ENCODE assay signal across 11 cellular contexts in the genomic region with DNA sequence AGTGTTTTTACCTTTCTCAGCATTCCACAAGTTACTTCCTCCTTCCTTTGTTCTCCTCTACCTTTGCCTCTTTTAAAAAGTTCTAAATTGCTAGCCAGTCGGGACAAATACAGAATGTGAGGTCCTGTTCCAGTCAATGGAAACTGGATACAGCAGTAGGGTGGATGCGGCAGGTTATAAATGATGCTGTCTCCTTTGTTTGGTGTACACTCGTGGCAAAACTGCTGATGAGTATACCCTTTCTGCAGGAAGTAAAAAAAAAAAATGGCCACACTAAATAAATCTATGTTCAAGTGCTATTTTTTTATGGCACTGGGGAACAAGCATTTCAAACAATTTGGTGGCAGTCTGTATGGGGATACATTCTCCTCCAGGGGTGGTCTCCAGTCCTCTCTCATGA. TPM values are rescaled to one million over a fixed set of nuclear protein-coding genes. Genes with fewer than 3 reads are reported as not detected.
A peak's percentile ranks its signal among the peaks of the same experiment; 100 is the strongest.
DNase-seq lines count a peak whose midpoint lies in the region; ATAC-seq and TF ChIP-seq lines count a peak whose summit lies in the region.
"Had no signal": no experiment of that assay in that cellular context is flagged by ENCODE, and none has a peak within 500 bp of the region (broad histone marks: within the 10 kb centered on the region; RNA-seq: fewer than 3 reads in every experiment).

No MANE protein-coding gene starts in this region.

- H3K27me3 Mint-ChIP-seq in H9 (ENCODE audit: low read depth): no peaks in the 10 kb centered on the region; the same call in 1 of the 2 replicates
- H3K27me3 Mint-ChIP-seq: effector memory CD8-positive, alpha-beta T cell had no signal

- peaks cover 3 to 23% (median 3%) of the 10 kb centered on the region in 3 experiments; a peak in 6 of 7 replicates for H3K36me3 Mint-ChIP-seq in H9 (ENCODE audit: insufficient read depth in 1 of 3, low read depth in 3 of 3)

- H3K4me3 ChIP-seq in RWPE2 (ENCODE audit: severe bottlenecking) (no peak overlapping the region), hepatocyte (no peak overlapping the region), stomach smooth muscle (ENCODE audit: low read length in 2 of 2) (peak overlapping the region; percentile 23 to 90)
- H3K4me3 ChIP-seq: adrenal gland had no signal

- H3K36me3 ChIP-seq in RWPE2 (ENCODE audit: low read depth): no peaks in the 10 kb centered on the region
- no peaks in the 10 kb centered on the region for H3K36me3 ChIP-seq in hepatocyte (replicated peaks; ENCODE audit: insufficient read depth, low read depth)
- H3K36me3 ChIP-seq in stomach smooth muscle (ENCODE audit: control insufficient read depth in 2 of 2, insufficient read depth in 2 of 2, low read length in 2 of 2): no peaks in the 10 kb centered on the region
- H3K36me3 ChIP-seq: adrenal gland had no signal

- H2AFZ ChIP-seq in H9 (ENCODE audit: low read length): no peak overlapping the region
- peak overlapping the region; percentile 83 for H2AFZ ChIP-seq in hepatocyte

- no CpG with 5 or more reads among the region's 3 CpGs for WGBS in H9 (ENCODE audit: extremely low coverage, insufficient read length, low lambda C conversion rate)
- WGBS in hepatocyte (ENCODE audit: low lambda C conversion rate, missing lambda C conversion rate): 47% methylated on average over 3 of the region's 3 CpGs

- H3K4me2 ChIP-seq in H9 (ENCODE audit: insufficient read depth, insufficient read length, low read length) (no peak overlapping the region), hepatocyte (peak overlapping the region; percentile 81)

- no peak overlapping the region for H2BK5ac ChIP-seq in H9 (ENCODE audit: insufficient read length, low read length)

- no peak overlapping the region for H3T11ph ChIP-seq in H9 (ENCODE audit: low read length)

- H3K79me2 ChIP-seq in H9 (ENCODE audit: insufficient read depth, low read length) (no peaks in the 10 kb centered on the region), hepatocyte (no peaks in the 10 kb centered on the region)

- H3K27me3 ChIP-seq in H9 (ENCODE audit: insufficient read depth, low read length) (no peaks in the 10 kb centered on the region), RWPE2 (ENCODE audit: insufficient read depth, poor library complexity, severe bottlenecking) (no peaks in the 10 kb centered on the region), hepatocyte (no peaks in the 10 kb centered on the region), stomach smooth muscle (ENCODE audit: control insufficient read depth in 1 of 2, insufficient read depth in 2 of 2, low read length in 2 of 2) (no peaks in the 10 kb centered on the region)
- H3K27me3 ChIP-seq: adrenal gland had no signal

- H3K9me2 ChIP-seq in hepatocyte (replicated peaks; ENCODE audit: insufficient read depth): no peaks in the 10 kb centered on the region

- H3K23ac ChIP-seq in H9 (ENCODE audit: insufficient read length, low read depth, low read length): no peak overlapping the region

- H2BK120ac ChIP-seq in H9 (ENCODE audit: low read depth, low read length, poor library complexity, severe bottlenecking): no peak overlapping the region

- H3K4me1 Mint-ChIP-seq in H9: peaks cover 30% of the 10 kb centered on the region in 2 experiments

- DNase-seq in H9: no peak
- no peak for DNase-seq in RWPE2 (ENCODE audit: low spot score)
- no peak for DNase-seq in hepatocyte (ENCODE audit: low spot score)
- DNase-seq in GM19240 (ENCODE audit: insufficient read length, low spot score): no peak
- no peak for DNase-seq in NCI-H510A treated with DMSO at 0.1 percent for 48 hours (lab: John Stamatoyannopoulos, UW)
- DNase-seq: adrenal gland; effector memory CD8-positive, alpha-beta T cell; NCI-H524 had no signal

- no peak overlapping the region for H3K56ac ChIP-seq in H9 (ENCODE audit: insufficient read length, low read depth, low read length)

- H3K79me1 ChIP-seq in H9 (ENCODE audit: insufficient read depth, low read depth, low read length, poor library complexity, severe bottlenecking): no peaks in the 10 kb centered on the region

- H2AK5ac ChIP-seq in H9 (ENCODE audit: insufficient read length, low read length): no peak overlapping the region

- peaks cover 12% of the 10 kb centered on the region for H3K23me2 ChIP-seq in H9 (ENCODE audit: insufficient read length, low read depth, low read length, poor library complexity, severe bottlenecking)

- ATAC-seq in RWPE2 (ENCODE audit: low read depth): no peak
- ATAC-seq in GM18867 (IDR thresholded peaks at IDR 0.05; ENCODE audit: unreplicated experiment): no peak
- ATAC-seq in GM19467 (IDR thresholded peaks at IDR 0.05; ENCODE audit: unreplicated experiment): no peak
- ATAC-seq: effector memory CD8-positive, alpha-beta T cell had no signal

- no peak overlapping the region for H4K8ac ChIP-seq in H9 (replicated peaks; ENCODE audit: insufficient read length, low read depth, low read length)

- H3K9me3 Mint-ChIP-seq in H9: peaks cover 7 to 8% of the 10 kb centered on the region in 2 experiments; a peak in 3 of 5 replicates
- H3K9me3 Mint-ChIP-seq: effector memory CD8-positive, alpha-beta T cell had no signal

- no peaks in the 10 kb centered on the region for H4K20me1 ChIP-seq in H9 (ENCODE audit: control insufficient read depth, insufficient read depth, insufficient read length)
- no peaks in the 10 kb centered on the region for H4K20me1 ChIP-seq in hepatocyte (ENCODE audit: insufficient read depth, poor library complexity, severe bottlenecking)

- no peak overlapping the region for H3K14ac ChIP-seq in H9 (ENCODE audit: insufficient read depth, low read length)

- H3K4me1 ChIP-seq in H9 (ENCODE audit: insufficient read depth, low read length) (peaks cover 15% of the 10 kb centered on the region; the same call in 1 of the 2 replicates), RWPE2 (ENCODE audit: insufficient read depth, poor library complexity, severe bottlenecking) (peaks cover 16% of the 10 kb centered on the region), hepatocyte (ENCODE audit: insufficient read depth) (peaks cover 45% of the 10 kb centered on the region), stomach smooth muscle (ENCODE audit: control insufficient read depth, insufficient read depth, low read length) (peaks cover 40% of the 10 kb centered on the region)

- no peak overlapping the region for H3K9ac ChIP-seq in H9 (ENCODE audit: extremely low read depth, insufficient read length, low read length)
- no peak overlapping the region for H3K9ac ChIP-seq in stomach smooth muscle (ENCODE audit: low read length in 2 of 2)

- H3K27ac ChIP-seq in H9 (ENCODE audit: insufficient read length, low read depth, low read length) (no peak overlapping the region), RWPE2 (ENCODE audit: poor library complexity, severe bottlenecking) (peak overlapping the region; percentile 85), hepatocyte (peak overlapping the region; percentile 95), stomach smooth muscle (ENCODE audit: low read length) (peak overlapping the region; percentile 93)

- no peak overlapping the region for H2BK12ac ChIP-seq in H9 (ENCODE audit: insufficient read length, low read depth, low read length)

- no peak overlapping the region for H3K4ac ChIP-seq in H9 (ENCODE audit: low read depth, low read length)

- H4K91ac ChIP-seq in H9 (ENCODE audit: insufficient read length, low read depth, low read length): no peak overlapping the region

- no peak overlapping the region; a peak in 1 of 5 replicates for H3K4me3 Mint-ChIP-seq in H9

- TF ChIP-seq CTCF in H9 (conservative IDR thresholded peaks at IDR 0.05) (no peak), RWPE2 (IDR thresholded peaks at IDR 0.05; ENCODE audit: poor library complexity, severe bottlenecking) (no peak), hepatocyte (IDR thresholded peaks at IDR 0.05; ENCODE audit: poor library complexity) (no peak)

- no peak overlapping the region for H4K5ac ChIP-seq in H9 (ENCODE audit: insufficient read length, low read depth, low read length)

- H2BK15ac ChIP-seq in H9 (ENCODE audit: low read depth, low read length): no peak overlapping the region

- H3K9me3 ChIP-seq in H9 (ENCODE audit: control insufficient read depth, low read depth, low read length): no peaks in the 10 kb centered on the region
- no peaks in the 10 kb centered on the region for H3K9me3 ChIP-seq in RWPE2 (ENCODE audit: severe bottlenecking)
- H3K9me3 ChIP-seq in hepatocyte (ENCODE audit: low read depth): no peaks in the 10 kb centered on the region
- H3K9me3 ChIP-seq in stomach smooth muscle (ENCODE audit: control insufficient read depth in 2 of 2, low read length in 2 of 2): no peaks in the 10 kb centered on the region
- H3K9me3 ChIP-seq: adrenal gland had no signal

- H3K18ac ChIP-seq in H9 (ENCODE audit: insufficient read length, low read depth, low read length): peak overlapping the region; percentile 59

- H2BK20ac ChIP-seq in H9 (ENCODE audit: low read depth, low read length, poor library complexity, severe bottlenecking): no peak overlapping the region

- H3K27ac Mint-ChIP-seq in H9: peak overlapping the region in 2 of 3 experiments; percentile 34 to 65; a peak in 4 of 7 replicates

RNA-seq across cellular contexts. Expression of a gene that starts 27.5 kb away (rescaled TPM):
- not detected in 2 replicates for total RNA-seq in H9 (2021)
- not detected in 2 replicates for total RNA-seq in hepatocyte
- polyA plus RNA-seq in hepatocyte: 0.23 and 0.52 TPM in 2 replicates

RNA-seq across cellular contexts. Expression of a gene that starts 47.2 kb away (rescaled TPM):
- total RNA-seq in H9 (2021): not detected in 2 replicates
- 0.28 TPM in 1 of 2 replicates, not detected in the other for total RNA-seq in hepatocyte
- not detected in 2 replicates for polyA plus RNA-seq in hepatocyte
- total RNA-seq: adrenal gland had no signal

RNA-seq across cellular contexts. Expression of a gene that starts 54.7 kb away (rescaled TPM):
- total RNA-seq in H9 (2021) (not detected in 2 replicates), hepatocyte (0.24 and 0.30 TPM in 2 replicates)
- polyA plus RNA-seq in hepatocyte: 0.69 and 0.70 TPM in 2 replicates

RNA-seq across cellular contexts. Expression of a gene that starts 58.1 kb away (rescaled TPM):
- total RNA-seq in H9 (2021) (not detected in 2 replicates), hepatocyte (not detected in 2 replicates)
- polyA plus RNA-seq in hepatocyte: 0.28 TPM in 1 of 2 replicates, not detected in the other
- total RNA-seq: adrenal gland had no signal

Comparison
In these comparisons a context has a peak if more than half of its experiments do, and no peak if none do; other contexts are left out.
1. H3K4me3 ChIP-seq: peak in stomach smooth muscle (2 of 2); none in RWPE2 (single experiment) and hepatocyte (single experiment).